ENCODE assay signal across 28 cellular contexts in the genomic region with DNA sequence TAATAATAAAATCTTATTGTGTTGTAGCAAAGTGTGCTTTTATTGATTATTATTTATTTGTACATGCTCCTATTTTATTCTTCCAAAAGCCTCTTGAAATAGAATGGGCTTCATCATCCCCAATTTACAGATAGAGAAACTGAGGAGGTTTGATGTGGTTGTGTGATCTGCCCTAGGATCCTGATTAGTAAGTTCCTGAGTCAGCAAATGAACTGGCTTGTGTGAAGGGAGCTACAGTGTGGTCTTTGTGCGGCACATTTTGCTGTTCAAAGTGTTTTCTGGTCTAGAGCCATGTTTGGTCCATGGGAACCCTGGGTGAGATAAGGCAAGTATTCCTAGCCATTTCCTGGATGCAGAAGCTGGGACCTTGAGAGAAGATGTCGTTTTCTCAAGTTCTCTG.
"Had no signal": no experiment of that assay in that cellular context is flagged by ENCODE, and none has a peak within 500 bp of the region (broad histone marks: within the 10 kb centered on the region; RNA-seq: fewer than 3 reads in every experiment).

No MANE protein-coding gene starts in this region.

- H3K36me3 ChIP-seq: colonic mucosa, esophagus muscularis mucosa, esophagus squamous epithelium, gastrocnemius medialis, gastroesophageal sphincter, heart left ventricle, heart right ventricle had no signal

- H3K27ac ChIP-seq: colonic mucosa, coronary artery, dorsolateral prefrontal cortex, epithelial cell of prostate, esophagus muscularis mucosa, esophagus squamous epithelium, foreskin keratinocyte, gastrocnemius medialis, gastroesophageal sphincter, heart left ventricle, heart right ventricle had no signal

- DNase-seq: colonic mucosa; cortex of kidney; dermis blood vessel endothelial cell; dorsolateral prefrontal cortex; effector CD4-positive, alpha-beta T cell; effector CD8-positive, alpha-beta T cell; effector memory CD4-positive, alpha-beta T cell; effector memory CD8-positive, alpha-beta T cell; endodermal cell; erythroblast; esophagus squamous epithelium; foreskin fibroblast; foreskin keratinocyte; foreskin melanocyte; gastrocnemius medialis; glutamatergic neuron; head of caudate nucleus; heart left ventricle; heart right ventricle had no signal

- H3K4me1 ChIP-seq: colonic mucosa, esophagus muscularis mucosa, esophagus squamous epithelium, foreskin keratinocyte, gastrocnemius medialis, gastroesophageal sphincter, heart left ventricle, heart right ventricle had no signal

- H3K27me3 ChIP-seq: colonic mucosa, dorsolateral prefrontal cortex, esophagus muscularis mucosa, esophagus squamous epithelium, foreskin keratinocyte, gastrocnemius medialis, gastroesophageal sphincter, heart left ventricle, heart right ventricle had no signal

- ATAC-seq: effector memory CD8-positive, alpha-beta T cell; esophagus mucosa; foreskin keratinocyte; gastrocnemius medialis; gastroesophageal sphincter; heart left ventricle; heart right ventricle had no signal

- H3K9me3 ChIP-seq: colonic mucosa, esophagus muscularis mucosa, esophagus squamous epithelium, gastrocnemius medialis, gastroesophageal sphincter had no signal

- FAIRE-seq: colon, endometrium, endothelial cell of umbilical vein, frontal cortex had no signal

- H3K4me3 ChIP-seq: colonic mucosa, coronary artery, dorsolateral prefrontal cortex, esophagus muscularis mucosa, esophagus squamous epithelium, gastrocnemius medialis, gastroesophageal sphincter, heart left ventricle, heart right ventricle had no signal
